In the genomic region with DNA sequence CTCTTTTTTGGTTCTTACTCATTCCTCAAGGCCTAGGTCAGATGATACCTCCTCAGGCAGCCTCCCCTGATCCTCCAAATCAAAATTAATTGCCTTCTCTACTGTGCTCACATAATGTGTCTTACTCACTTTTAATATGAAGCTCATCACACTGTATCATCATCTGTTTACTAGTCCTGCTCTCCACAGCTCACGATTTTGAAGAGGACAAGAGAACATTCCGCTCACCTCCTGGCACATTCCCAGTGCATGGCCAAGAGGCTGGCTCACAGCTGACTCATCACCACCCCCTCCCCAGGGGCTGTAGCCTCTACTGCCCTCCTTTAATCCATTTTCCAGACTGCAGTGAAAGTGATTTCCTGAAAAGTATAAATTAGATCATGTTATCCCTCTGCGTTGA, we compare ENCODE assay signal across 1 cellular context.
TF ChIP-seq lines count a peak whose summit lies in the region.

No MANE protein-coding gene starts in this region.

TF ChIP-seq in GM23338, 12 proteins besides CTCF, POLR2A, EP300 and RAD21 (continued from another document):
- TF ChIP-seq ZNF462 (CRISPR knock-in tag; IDR thresholded peaks at IDR 0.05) (no peak), JUNB (IDR thresholded peaks at IDR 0.05; ENCODE audit: unreplicated experiment) (no peak)
